19 cellular contexts compared by ENCODE assay signal in genomic region chr4:146291313-146291712, GRCh38.
DNase-seq lines count a peak whose midpoint lies in the region; ATAC-seq and TF ChIP-seq lines count a peak whose summit lies in the region.
"Had no signal": no experiment of that assay in that cellular context is flagged by ENCODE, and none has a peak within 500 bp of the region (broad histone marks: within the 10 kb centered on the region; RNA-seq: fewer than 3 reads in every experiment).

No MANE protein-coding gene starts in this region.

- TF ChIP-seq CTCF in GM23338 (conservative IDR thresholded peaks at IDR 0.05; ENCODE audit: low read depth in 2 of 2) (peak in 1 of 2 experiments; percentile 32; a peak in 2 of 4 replicates), astrocyte of the spinal cord (IDR thresholded peaks at IDR 0.05; ENCODE audit: low read depth, low read length) (peak; percentile 5), fibroblast of villous mesenchyme (IDR thresholded peaks at IDR 0.05; ENCODE audit: insufficient read depth, low read depth, low read length) (peak; percentile 18), progenitor cell of endocrine pancreas (IDR thresholded peaks at IDR 0.05; ENCODE audit: unreplicated experiment) (peak; percentile 28), colonic mucosa (IDR thresholded peaks at IDR 0.05) (no peak)

- H3K27me3 Mint-ChIP-seq in GM23338 (ENCODE audit: insufficient read depth, low read depth, poor library complexity) (peaks cover 1% of the 10 kb centered on the region), progenitor cell of endocrine pancreas (no peaks in the 10 kb centered on the region)

- ATAC-seq in GM23338 (peak; percentile 87), GM19463 (IDR thresholded peaks at IDR 0.05; ENCODE audit: unreplicated experiment) (no peak), GM21390 (IDR thresholded peaks at IDR 0.05; ENCODE audit: unreplicated experiment) (no peak)

- H3K79me2 ChIP-seq in GM23338 (replicated peaks; ENCODE audit: insufficient read depth) = no peaks in the 10 kb centered on the region

- no peak overlapping the region for H3K9ac ChIP-seq in colonic mucosa (ENCODE audit: low read depth in 2 of 2, low read length in 2 of 2)

- no peaks in the 10 kb centered on the region for H3K36me3 Mint-ChIP-seq in GM23338 (ENCODE audit: low read depth)
- H3K36me3 Mint-ChIP-seq in progenitor cell of endocrine pancreas (ENCODE audit: insufficient read depth) = peaks cover 1% of the 10 kb centered on the region

- H3K4me1 ChIP-seq in GM23338 (ENCODE audit: insufficient read depth) (peaks cover 3% of the 10 kb centered on the region; the same call in 1 of the 2 replicates), colonic mucosa (no peaks in the 10 kb centered on the region)

- H3K4me1 Mint-ChIP-seq in GM23338 (no peaks in the 10 kb centered on the region), progenitor cell of endocrine pancreas (ENCODE audit: low read depth) (peaks cover 5% of the 10 kb centered on the region)

- no peak overlapping the region for H3K27ac ChIP-seq in GM23338 (ENCODE audit: low read depth)
- no peak overlapping the region for H3K27ac ChIP-seq in colonic mucosa

- H4K20me1 ChIP-seq in GM23338 (replicated peaks; ENCODE audit: insufficient read depth) = no peaks in the 10 kb centered on the region

- intact Hi-C loops in colonic mucosa (cut with DNase I) = no loop called here

- in situ Hi-C loops in astrocyte of the spinal cord (cut with HindIII; ENCODE audit: low sequenced_read_pairs) = no loop called here

- no peak overlapping the region for H3K4me3 Mint-ChIP-seq in GM23338
- no peak overlapping the region for H3K4me3 Mint-ChIP-seq in progenitor cell of endocrine pancreas (ENCODE audit: low read depth)
- H3K4me3 Mint-ChIP-seq: CD14-positive monocyte had no signal

- H3K36me3 ChIP-seq in GM23338 (ENCODE audit: insufficient read depth) (no peaks in the 10 kb centered on the region), colonic mucosa (no peaks in the 10 kb centered on the region)

- H3K4me3 ChIP-seq in GM23338 (no peak overlapping the region), astrocyte of the spinal cord (ENCODE audit: low read depth, low read length) (no peak overlapping the region), fibroblast of villous mesenchyme (ENCODE audit: low read depth, low read length) (no peak overlapping the region), colonic mucosa (no peak overlapping the region)

- H3K27me3 ChIP-seq in GM23338 (ENCODE audit: insufficient read depth) = no peaks in the 10 kb centered on the region
- no peaks in the 10 kb centered on the region for H3K27me3 ChIP-seq in colonic mucosa

- no peak overlapping the region for H2AFZ ChIP-seq in GM23338

- no peaks in the 10 kb centered on the region for H3K9me3 ChIP-seq in colonic mucosa

- H3K27ac Mint-ChIP-seq in GM23338 = no peak overlapping the region
- no peak overlapping the region for H3K27ac Mint-ChIP-seq in progenitor cell of endocrine pancreas
- H3K27ac Mint-ChIP-seq: CD14-positive monocyte had no signal

- DNase-seq in GM23338 (ENCODE audit: low spot score) (peak; percentile 55), astrocyte of the spinal cord (ENCODE audit: low read depth, low spot score) (no peak), fibroblast of villous mesenchyme (ENCODE audit: low read depth) (no peak), progenitor cell of endocrine pancreas (ENCODE audit: low spot score, unreplicated experiment) (no peak), colonic mucosa (no peak), 8988T (no peak)
- DNase-seq: AML-193, DND-41, HCEC 1CT, KBM-7, NCI-H187 treated with DMSO at 0.1 percent for 48 hours, NCI-H226, NCI-H524, NCI-H82, OCI-M1, Right ventricle myocardium superior had no signal

- no peaks in the 10 kb centered on the region for H3F3A ChIP-seq in GM23338 (replicated peaks; ENCODE audit: low read depth)

- no peak overlapping the region for H3K4me2 ChIP-seq in GM23338

- no peaks in the 10 kb centered on the region for H3K9me2 ChIP-seq in GM23338 (ENCODE audit: insufficient read depth)

- H3K9me3 Mint-ChIP-seq in GM23338 = no peaks in the 10 kb centered on the region
- H3K9me3 Mint-ChIP-seq in progenitor cell of endocrine pancreas (ENCODE audit: low read depth) = no peaks in the 10 kb centered on the region

TF ChIP-seq in GM23338, 12 proteins besides CTCF, POLR2A, EP300 and RAD21:
- TF ChIP-seq JUNB (IDR thresholded peaks at IDR 0.05; ENCODE audit: unreplicated experiment) (no peak), CREB1 (CRISPR knock-in tag; IDR thresholded peaks at IDR 0.05; ENCODE audit: low read depth) (no peak)
- TF ChIP-seq, protein P1, sequence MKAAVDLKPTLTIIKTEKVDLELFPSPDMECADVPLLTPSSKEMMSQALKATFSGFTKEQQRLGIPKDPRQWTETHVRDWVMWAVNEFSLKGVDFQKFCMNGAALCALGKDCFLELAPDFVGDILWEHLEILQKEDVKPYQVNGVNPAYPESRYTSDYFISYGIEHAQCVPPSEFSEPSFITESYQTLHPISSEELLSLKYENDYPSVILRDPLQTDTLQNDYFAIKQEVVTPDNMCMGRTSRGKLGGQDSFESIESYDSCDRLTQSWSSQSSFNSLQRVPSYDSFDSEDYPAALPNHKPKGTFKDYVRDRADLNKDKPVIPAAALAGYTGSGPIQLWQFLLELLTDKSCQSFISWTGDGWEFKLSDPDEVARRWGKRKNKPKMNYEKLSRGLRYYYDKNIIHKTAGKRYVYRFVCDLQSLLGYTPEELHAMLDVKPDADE (IDR thresholded peaks at IDR 0.05) = no peak
- TF ChIP-seq, protein P2, sequence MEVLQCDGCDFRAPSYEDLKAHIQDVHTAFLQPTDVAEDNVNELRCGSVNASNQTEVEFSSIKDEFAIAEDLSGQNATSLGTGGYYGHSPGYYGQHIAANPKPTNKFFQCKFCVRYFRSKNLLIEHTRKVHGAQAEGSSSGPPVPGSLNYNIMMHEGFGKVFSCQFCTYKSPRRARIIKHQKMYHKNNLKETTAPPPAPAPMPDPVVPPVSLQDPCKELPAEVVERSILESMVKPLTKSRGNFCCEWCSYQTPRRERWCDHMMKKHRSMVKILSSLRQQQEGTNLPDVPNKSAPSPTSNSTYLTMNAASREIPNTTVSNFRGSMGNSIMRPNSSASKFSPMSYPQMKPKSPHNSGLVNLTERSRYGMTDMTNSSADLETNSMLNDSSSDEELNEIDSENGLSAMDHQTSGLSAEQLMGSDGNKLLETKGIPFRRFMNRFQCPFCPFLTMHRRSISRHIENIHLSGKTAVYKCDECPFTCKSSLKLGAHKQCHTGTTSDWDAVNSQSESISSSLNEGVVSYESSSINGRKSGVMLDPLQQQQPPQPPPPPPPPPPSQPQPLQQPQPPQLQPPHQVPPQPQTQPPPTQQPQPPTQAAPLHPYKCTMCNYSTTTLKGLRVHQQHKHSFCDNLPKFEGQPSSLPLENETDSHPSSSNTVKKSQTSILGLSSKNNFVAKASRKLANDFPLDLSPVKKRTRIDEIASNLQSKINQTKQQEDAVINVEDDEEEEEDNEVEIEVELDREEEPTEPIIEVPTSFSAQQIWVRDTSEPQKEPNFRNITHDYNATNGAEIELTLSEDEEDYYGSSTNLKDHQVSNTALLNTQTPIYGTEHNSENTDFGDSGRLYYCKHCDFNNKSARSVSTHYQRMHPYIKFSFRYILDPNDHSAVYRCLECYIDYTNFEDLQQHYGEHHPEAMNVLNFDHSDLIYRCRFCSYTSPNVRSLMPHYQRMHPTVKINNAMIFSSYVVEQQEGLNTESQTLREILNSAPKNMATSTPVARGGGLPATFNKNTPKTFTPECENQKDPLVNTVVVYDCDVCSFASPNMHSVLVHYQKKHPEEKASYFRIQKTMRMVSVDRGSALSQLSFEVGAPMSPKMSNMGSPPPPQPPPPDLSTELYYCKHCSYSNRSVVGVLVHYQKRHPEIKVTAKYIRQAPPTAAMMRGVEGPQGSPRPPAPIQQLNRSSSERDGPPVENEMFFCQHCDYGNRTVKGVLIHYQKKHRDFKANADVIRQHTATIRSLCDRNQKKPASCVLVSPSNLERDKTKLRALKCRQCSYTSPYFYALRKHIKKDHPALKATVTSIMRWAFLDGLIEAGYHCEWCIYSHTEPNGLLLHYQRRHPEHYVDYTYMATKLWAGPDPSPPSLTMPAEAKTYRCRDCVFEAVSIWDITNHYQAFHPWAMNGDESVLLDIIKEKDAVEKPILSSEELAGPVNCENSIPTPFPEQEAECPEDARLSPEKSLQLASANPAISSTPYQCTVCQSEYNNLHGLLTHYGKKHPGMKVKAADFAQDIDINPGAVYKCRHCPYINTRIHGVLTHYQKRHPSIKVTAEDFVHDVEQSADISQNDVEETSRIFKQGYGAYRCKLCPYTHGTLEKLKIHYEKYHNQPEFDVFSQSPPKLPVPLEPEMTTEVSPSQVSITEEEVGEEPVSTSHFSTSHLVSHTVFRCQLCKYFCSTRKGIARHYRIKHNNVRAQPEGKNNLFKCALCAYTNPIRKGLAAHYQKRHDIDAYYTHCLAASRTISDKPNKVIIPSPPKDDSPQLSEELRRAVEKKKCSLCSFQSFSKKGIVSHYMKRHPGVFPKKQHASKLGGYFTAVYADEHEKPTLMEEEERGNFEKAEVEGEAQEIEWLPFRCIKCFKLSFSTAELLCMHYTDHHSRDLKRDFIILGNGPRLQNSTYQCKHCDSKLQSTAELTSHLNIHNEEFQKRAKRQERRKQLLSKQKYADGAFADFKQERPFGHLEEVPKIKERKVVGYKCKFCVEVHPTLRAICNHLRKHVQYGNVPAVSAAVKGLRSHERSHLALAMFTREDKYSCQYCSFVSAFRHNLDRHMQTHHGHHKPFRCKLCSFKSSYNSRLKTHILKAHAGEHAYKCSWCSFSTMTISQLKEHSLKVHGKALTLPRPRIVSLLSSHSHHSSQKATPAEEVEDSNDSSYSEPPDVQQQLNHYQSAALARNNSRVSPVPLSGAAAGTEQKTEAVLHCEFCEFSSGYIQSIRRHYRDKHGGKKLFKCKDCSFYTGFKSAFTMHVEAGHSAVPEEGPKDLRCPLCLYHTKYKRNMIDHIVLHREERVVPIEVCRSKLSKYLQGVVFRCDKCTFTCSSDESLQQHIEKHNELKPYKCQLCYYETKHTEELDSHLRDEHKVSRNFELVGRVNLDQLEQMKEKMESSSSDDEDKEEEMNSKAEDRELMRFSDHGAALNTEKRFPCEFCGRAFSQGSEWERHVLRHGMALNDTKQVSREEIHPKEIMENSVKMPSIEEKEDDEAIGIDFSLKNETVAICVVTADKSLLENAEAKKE (CRISPR knock-in tag; IDR thresholded peaks at IDR 0.05) = no peak
TF ChIP-seq in GM23338: peak in this region for 0.
